Comparison of ENCODE assay signal across 8 cellular contexts in the genomic region with DNA sequence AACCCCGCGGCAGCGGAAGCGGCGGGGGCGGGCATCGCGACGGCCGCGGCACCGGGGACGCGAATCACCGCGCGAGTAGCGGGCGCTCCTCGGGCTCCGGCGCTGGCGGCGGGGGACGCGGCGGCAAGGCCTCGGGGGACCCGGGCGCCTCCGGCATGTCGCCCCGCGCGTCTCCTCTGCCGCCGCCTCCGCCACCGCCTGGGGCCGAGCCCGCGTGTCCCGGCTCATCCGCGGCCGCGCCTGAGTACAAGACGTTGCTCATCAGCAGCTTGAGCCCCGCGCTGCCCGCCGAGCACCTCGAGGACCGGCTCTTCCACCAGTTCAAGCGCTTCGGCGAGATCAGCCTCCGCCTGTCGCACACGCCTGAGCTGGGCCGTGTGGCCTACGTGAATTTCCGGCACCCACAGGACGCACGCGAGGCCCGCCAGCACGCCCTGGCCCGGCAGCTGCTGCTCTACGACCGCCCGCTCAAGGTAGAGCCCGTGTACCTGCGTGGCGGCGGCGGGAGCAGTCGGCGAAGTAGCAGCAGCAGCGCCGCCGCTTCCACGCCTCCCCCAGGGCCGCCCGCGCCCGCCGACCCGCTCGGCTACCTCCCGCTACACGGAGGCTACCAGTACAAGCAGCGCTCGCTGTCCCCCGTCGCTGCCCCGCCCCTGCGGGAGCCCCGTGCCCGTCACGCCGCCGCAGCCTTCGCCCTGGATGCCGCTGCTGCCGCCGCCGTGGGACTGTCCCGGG. TPM values are rescaled to one million over a fixed set of nuclear protein-coding genes. Genes with fewer than 3 reads are reported as not detected.
DNase-seq lines count a peak whose midpoint lies in the region; ATAC-seq and TF ChIP-seq lines count a peak whose summit lies in the region.

No MANE protein-coding gene starts in this region.

- peaks cover 64% of the 10 kb centered on the region for H3K4me1 ChIP-seq in mucosa of descending colon (ENCODE audit: low read depth)
- H3K4me1 ChIP-seq in tibial artery: peaks cover 0 to 89% (median 55%) of the 10 kb centered on the region in 4 donors

- ATAC-seq in GM19372 (IDR thresholded peaks at IDR 0.05; ENCODE audit: low read depth, unreplicated experiment): peak; percentile 8
- ATAC-seq in HG03521 (IDR thresholded peaks at IDR 0.05; ENCODE audit: unreplicated experiment): peak; percentile 20
- peak; percentile 2 for ATAC-seq in mucosa of descending colon

- H3K4me3 Mint-ChIP-seq in activated CD4-positive, alpha-beta memory T cell treated with anti-CD3 and anti-CD28 coated beads for 36 hours: peak overlapping the region; percentile 86
- H3K4me3 Mint-ChIP-seq in endothelial cell (ENCODE audit: unreplicated experiment): peak overlapping the region; percentile 90

- peak overlapping the region; percentile 83 to 84 for H3K27ac ChIP-seq in tibial artery

- TF ChIP-seq CTCF in AG09309 (IDR thresholded peaks at IDR 0.05; ENCODE audit: control insufficient read depth, insufficient read depth, low read depth, low read length, missing control alignments) (no peak), endothelial cell (IDR thresholded peaks at IDR 0.05; ENCODE audit: unreplicated experiment) (no peak), mucosa of descending colon (IDR thresholded peaks at IDR 0.05) (no peak), tibial artery (IDR thresholded peaks at IDR 0.05) (no peak)

- intact Hi-C loops in activated CD4-positive, alpha-beta memory T cell treated with anti-CD3 and anti-CD28 coated beads for 36 hours (cut with micrococcal nuclease): loop anchor here (1.0 to 10.0 kb wide), 6 partner anchors 108 to 1037 kb away; partner anchors contain the start of genes CYB561D2, NPRL2, PARP3 and RAD54L2
- intact Hi-C loops in mucosa of descending colon (cut with DNase I, micrococcal nuclease) (no loop called here), tibial artery (cut with DNase I; ENCODE audit: low total_unique reads) (loop anchor here (5.0 to 10.0 kb wide), 2 partner anchors 283 to 774 kb away; partner anchors contain the start of genes MAPKAPK3 and TEX264)

- no peaks in the 10 kb centered on the region for H3K27me3 Mint-ChIP-seq in activated CD4-positive, alpha-beta memory T cell treated with anti-CD3 and anti-CD28 coated beads for 36 hours
- H3K27me3 Mint-ChIP-seq in endothelial cell (ENCODE audit: unreplicated experiment): peaks cover 16% of the 10 kb centered on the region

- peak overlapping the region; percentile 69 for H3K4me3 ChIP-seq in AG09309 (ENCODE audit: control insufficient read depth, low read depth, low read length)
- H3K4me3 ChIP-seq in mucosa of descending colon: peak overlapping the region; percentile 57
- peak overlapping the region; percentile 70 to 76 for H3K4me3 ChIP-seq in tibial artery

- no peaks in the 10 kb centered on the region for H3K9me3 Mint-ChIP-seq in activated CD4-positive, alpha-beta memory T cell treated with anti-CD3 and anti-CD28 coated beads for 36 hours
- no peaks in the 10 kb centered on the region for H3K9me3 Mint-ChIP-seq in endothelial cell (ENCODE audit: unreplicated experiment)

- CTCF ChIA-PET in activated CD4-positive, alpha-beta memory T cell treated with anti-CD3 and anti-CD28 coated beads for 36 hours (lab: Charles Lee): interaction anchor here (0.6 to 1.0 kb wide), 3 partner anchors 14 to 162 kb away, joined by 3 to 4 read pairs (median 3); no protein-coding TSS in a partner anchor

- H3K36me3 ChIP-seq in mucosa of descending colon (ENCODE audit: low read depth): no peaks in the 10 kb centered on the region
- H3K36me3 ChIP-seq in tibial artery: peaks cover 30 to 74% (median 53%) of the 10 kb centered on the region in 3 donors

- POLR2A ChIA-PET in activated CD4-positive, alpha-beta memory T cell treated with anti-CD3 and anti-CD28 coated beads for 36 hours (lab: Charles Lee): interaction anchor here (1.1 to 1.6 kb wide), 2 partner anchors 280 to 790 kb away, joined by 3 read pairs; no protein-coding TSS in a partner anchor

- H3K27me3 ChIP-seq in tibial artery: no peaks in the 10 kb centered on the region

- peaks cover 44% of the 10 kb centered on the region for H3K36me3 Mint-ChIP-seq in activated CD4-positive, alpha-beta memory T cell treated with anti-CD3 and anti-CD28 coated beads for 36 hours
- peaks cover 39% of the 10 kb centered on the region for H3K36me3 Mint-ChIP-seq in endothelial cell (ENCODE audit: low read depth, unreplicated experiment)

- H3K27ac Mint-ChIP-seq in activated CD4-positive, alpha-beta memory T cell treated with anti-CD3 and anti-CD28 coated beads for 36 hours: peak overlapping the region; percentile 87
- H3K27ac Mint-ChIP-seq in endothelial cell (ENCODE audit: unreplicated experiment): peak overlapping the region; percentile 78

- no peak for DNase-seq in AG09309 (ENCODE audit: low read depth)
- peak; percentile 56 for DNase-seq in activated CD4-positive, alpha-beta memory T cell treated with anti-CD3 and anti-CD28 coated beads for 36 hours
- DNase-seq in endothelial cell (ENCODE audit: low spot score): peak; percentile 30
- peak; percentile 40 to 73 (median 67) for DNase-seq in mucosa of descending colon
- no peak for DNase-seq in tibial artery
- no peak for DNase-seq in kidney glomerular epithelial cell (lab: John Stamatoyannopoulos, UW)

- H3K9me3 ChIP-seq in mucosa of descending colon (no peaks in the 10 kb centered on the region), tibial artery (no peaks in the 10 kb centered on the region)

- peaks cover 82% of the 10 kb centered on the region for H3K4me1 Mint-ChIP-seq in activated CD4-positive, alpha-beta memory T cell treated with anti-CD3 and anti-CD28 coated beads for 36 hours (ENCODE audit: low read depth)
- peaks cover 59% of the 10 kb centered on the region for H3K4me1 Mint-ChIP-seq in endothelial cell (ENCODE audit: unreplicated experiment)

RNA-seq across cellular contexts. Expression of gene RBM15B, which starts 0.6 kb away (rescaled TPM):
- total RNA-seq in activated CD4-positive, alpha-beta memory T cell treated with anti-CD3 and anti-CD28 coated beads for 36 hours: 10 to 100 TPM; 19.0 to 19.4 TPM
- 50.7 TPM for total RNA-seq in endothelial cell (ENCODE audit: unreplicated experiment)
- total RNA-seq in mucosa of descending colon: 10 to 100 TPM; 28.5 to 35.0 (median 28.8) TPM

RNA-seq across cellular contexts. Expression of gene MANF, which starts 6.6 kb away (rescaled TPM):
- total RNA-seq in activated CD4-positive, alpha-beta memory T cell treated with anti-CD3 and anti-CD28 coated beads for 36 hours: 100 to 1,000 TPM; 151 to 162 TPM
- total RNA-seq in endothelial cell (ENCODE audit: unreplicated experiment) (131 TPM), mucosa of descending colon (10 to 100 TPM; 35.4 to 91.1 (median 47.2) TPM)

Comparison
In these comparisons a context has a peak if more than half of its experiments do, and no peak if none do; other contexts are left out.
1. DNase-seq: peak in activated CD4-positive, alpha-beta memory T cell treated with anti-CD3 and anti-CD28 coated beads for 36 hours (single experiment), endothelial cell (single experiment) and mucosa of descending colon (3 of 3); none in AG09309 (single experiment), tibial artery (0 of 2) and kidney glomerular epithelial cell (single experiment).
2. intact Hi-C loops: an anchor here in activated CD4-positive, alpha-beta memory T cell treated with anti-CD3 and anti-CD28 coated beads for 36 hours (1.0 to 10.0 kb wide) and tibial artery (5.0 to 10.0 kb wide); none called in mucosa of descending colon.
3. Peak in every context shown above with its lines, with median percentiles within 50 percentile points of each other: H3K4me3 ChIP-seq and ATAC-seq.